Comparison of ENCODE assay signal across 12 cellular contexts in the genomic region with DNA sequence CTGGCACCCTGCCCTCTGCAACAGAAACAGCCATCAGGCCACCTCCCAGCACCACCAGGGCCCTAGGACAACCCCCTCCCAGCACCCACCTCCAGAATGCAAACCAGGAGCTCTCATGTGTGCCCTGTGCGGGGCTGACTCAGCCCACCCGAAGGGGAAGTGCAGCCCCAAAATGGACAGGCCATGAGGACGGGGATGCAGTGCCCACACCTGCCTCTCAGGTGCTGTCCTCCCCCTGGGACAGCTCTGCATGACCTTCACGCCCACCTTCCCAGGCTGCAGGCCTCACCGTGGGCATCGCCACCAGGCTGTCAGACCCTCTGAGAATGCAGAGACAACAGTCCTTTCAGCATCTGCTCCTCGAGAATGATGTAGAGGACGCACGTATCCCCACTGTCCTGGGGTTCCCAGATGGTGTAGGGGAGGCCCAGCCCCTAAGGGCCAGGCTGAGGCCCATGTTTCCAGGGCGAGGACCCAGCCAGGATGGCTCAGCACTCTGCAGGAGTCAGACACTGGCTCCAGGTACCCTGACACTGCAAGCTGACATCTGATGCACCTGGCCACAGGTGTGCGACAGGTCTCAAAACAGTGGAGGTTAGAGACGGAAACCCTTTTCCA.
"Had no signal": no experiment of that assay in that cellular context is flagged by ENCODE, and none has a peak within 500 bp of the region (broad histone marks: within the 10 kb centered on the region; RNA-seq: fewer than 3 reads in every experiment).

No MANE protein-coding gene starts in this region.

- ATAC-seq: activated CD4-positive, alpha-beta T cell treated with anti-CD3 and anti-CD28 coated beads for 36 hours; left lung had no signal

- H3K9me3 ChIP-seq: left lung, thyroid gland had no signal

- DNase-seq: activated B cell treated with CpG ODN at 0.5 μM for 24 hours; activated CD4-positive, alpha-beta T cell treated with anti-CD3 and anti-CD28 coated beads for 36 hours; activated CD4-positive, alpha-beta T cell treated with anti-CD3 and anti-CD28 coated beads, Interleukin-2, amount 50 U/mL, for 4 hours; activated naive CD4-positive, alpha-beta T cell treated with Interleukin-2 at 50 U/mL for 16 hours; activated T-cell treated with anti-CD3 and anti-CD28 coated beads, Interleukin-2, amount 50 U/mL, for 48 hours; amygdala; stimulated activated CD4-positive, alpha-beta T cell treated with anti-CD3 and anti-CD28 coated beads, Interleukin-12 subunit alpha, Interleukin-12 subunit beta, amount 100 ng/mL, for 4 hours; substantia nigra; T-helper 9 cell; thyroid gland had no signal

- H3K4me1 ChIP-seq: left lung, thyroid gland had no signal

- H3K4me3 ChIP-seq: left lung, thyroid gland had no signal

- H3K27me3 ChIP-seq: left lung, thyroid gland had no signal

- H3K27ac ChIP-seq: epithelial cell of prostate, left lung, thyroid gland had no signal
